Comparison of ENCODE assay signal across 13 cellular contexts in genomic region chr19:40282920-40283319, GRCh38. TPM values are rescaled to one million over a fixed set of nuclear protein-coding genes. Genes with fewer than 3 reads are reported as not detected.
A peak's percentile ranks its signal among the peaks of the same experiment; 100 is the strongest.
DNase-seq lines count a peak whose midpoint lies in the region; ATAC-seq, FAIRE-seq and TF ChIP-seq lines count a peak whose summit lies in the region.
"Had no signal": no experiment of that assay in that cellular context is flagged by ENCODE, and none has a peak within 500 bp of the region (broad histone marks: within the 10 kb centered on the region; RNA-seq: fewer than 3 reads in every experiment).

No MANE protein-coding gene starts in this region.

- no TSS peak for BruUV-seq in K562 (replicated peaks; lab: Mats Ljungman, UMichigan)

- DNase-seq in AG09309 (ENCODE audit: low read depth), result peak; percentile 60
- DNase-seq in HCEC 1CT, result peak; percentile 9
- no peak for DNase-seq in K562 (ENCODE audit: extremely low read depth in 1 of 4, low spot score in 3 of 4)
- DNase-seq in tibial nerve (ENCODE audit: low spot score in 2 of 2), result no peak
- no peak for DNase-seq in dermis blood vessel endothelial cell
- DNase-seq in H54 (ENCODE audit: insufficient read length, low spot score), result no peak
- no peak for DNase-seq in NCI-H2081 (lab: John Stamatoyannopoulos, UW)
- DNase-seq: GDM1 had no signal

- intact Hi-C loops in K562 (cut with micrococcal nuclease), result no loop called here

- H3K4me3 Mint-ChIP-seq in nephron, result peak overlapping the region; percentile 90 to 98 (median 92)

- TF ChIP-seq POLR2A in K562 (conservative IDR thresholded peaks at IDR 0.05) (no peak), tibial nerve (IDR thresholded peaks at IDR 0.05) (no peak), H54 (IDR thresholded peaks at IDR 0.05; ENCODE audit: low read depth, low read length) (no peak)

- peaks cover 68% of the 10 kb centered on the region for H3K4me1 Mint-ChIP-seq in nephron

- ATAC-seq in K562, result no peak
- ATAC-seq: activated CD4-positive, CD25-positive, alpha-beta regulatory T cell treated with anti-CD3 and anti-CD28 coated beads, Interleukin-2, amount 50 U/mL, for 24 hours; left lung had no signal

- no peak overlapping the region for H2AFZ ChIP-seq in K562 (ENCODE audit: low read depth, low read length)

- H3K4me2 ChIP-seq in K562 (ENCODE audit: insufficient read depth, low read length), result peak overlapping the region; percentile 99

- TF ChIP-seq EP300 in K562 (IDR thresholded peaks at IDR 0.05; ENCODE audit: low read length), result no peak
- TF ChIP-seq EP300 in tibial nerve (IDR thresholded peaks at IDR 0.05), result no peak

- WGBS in K562 (ENCODE audit: insufficient coverage, low coverage, missing lambda C conversion rate), result 78% methylated on average over 4 of the region's 4 CpGs
- WGBS in tibial nerve, 2 donors, result 66 to 76% methylated on average over 4 of the region's 4 CpGs

- peaks cover 49 to 54% of the 10 kb centered on the region in 2 experiments for H3K4me1 ChIP-seq in K562 (replicated peaks in 1 of 2; ENCODE audit: control insufficient read depth in 2 of 2, insufficient read depth in 2 of 2, low read length in 2 of 2)
- peaks cover 0 to 70% (median 63%) of the 10 kb centered on the region in 4 donors for H3K4me1 ChIP-seq in tibial nerve

- H3K27ac Mint-ChIP-seq in nephron, result peak overlapping the region; percentile 99

- no peak overlapping the region for H3K4me3 ChIP-seq in AG09309 (ENCODE audit: control insufficient read depth, low read depth, low read length)
- H3K4me3 ChIP-seq in K562, result peak overlapping the region; percentile 83
- H3K4me3 ChIP-seq in tibial nerve, result no peak overlapping the region

- no peak for TF ChIP-seq CTCF in AG09309 (IDR thresholded peaks at IDR 0.05; ENCODE audit: control insufficient read depth, insufficient read depth, low read depth, low read length, missing control alignments)
- TF ChIP-seq CTCF in K562 (IDR thresholded peaks at IDR 0.05 in 2 of 3, conservative IDR thresholded peaks at IDR 0.05 in 1 of 3; ENCODE audit: insufficient read depth in 2 of 3, low read depth in 1 of 3, low read length in 3 of 3), result no peak
- no peak for TF ChIP-seq CTCF in nephron (IDR thresholded peaks at IDR 0.05; ENCODE audit: unreplicated experiment in 3 of 3)
- no peak for TF ChIP-seq CTCF in tibial nerve (IDR thresholded peaks at IDR 0.05)

- H3K27me3 ChIP-seq in K562 (ENCODE audit: control insufficient read depth in 2 of 2, insufficient read depth in 2 of 2, low read length in 2 of 2) (no peaks in the 10 kb centered on the region), tibial nerve (no peaks in the 10 kb centered on the region)
- H3K27me3 ChIP-seq: left lung had no signal

- H3K27ac ChIP-seq in K562 (ENCODE audit: extremely low read depth, low read depth, low read length), result peak overlapping the region; percentile 94
- peak overlapping the region in 2 of 4 donors; percentile 95 to 99 for H3K27ac ChIP-seq in tibial nerve
- H3K27ac ChIP-seq: HL-60 had no signal

- H3K9me3 ChIP-seq in K562 (replicated peaks; ENCODE audit: control insufficient read depth, insufficient read depth, low read depth, low read length) (no peaks in the 10 kb centered on the region), tibial nerve (no peaks in the 10 kb centered on the region)
- H3K9me3 ChIP-seq: left lung had no signal

- no peaks in the 10 kb centered on the region for H3K9me3 Mint-ChIP-seq in nephron
- H3K9me3 Mint-ChIP-seq: dendritic cell treated with granulocyte-macrophage colony-stimulating factor and Interleukin-4, amounts not matched to agents 40 ng/mL and 50 ng/mL, for 4 days had no signal

- H3K27me3 Mint-ChIP-seq in nephron (ENCODE audit: low read depth), result no peaks in the 10 kb centered on the region
- H3K27me3 Mint-ChIP-seq: dendritic cell treated with granulocyte-macrophage colony-stimulating factor and Interleukin-4, amounts not matched to agents 40 ng/mL and 50 ng/mL, for 4 days had no signal

- no peaks in the 10 kb centered on the region; the same call in 1 of the 2 replicates for H4K20me1 ChIP-seq in K562 (replicated peaks; ENCODE audit: control insufficient read depth, insufficient read depth, low read length)

- in situ Hi-C loops in K562 (cut with MboI), result no loop called here

- H3K79me2 ChIP-seq in K562 (ENCODE audit: control insufficient read depth, insufficient read depth, low read length), result peaks cover 72% of the 10 kb centered on the region

- no peak for TF ChIP-seq RAD21 in K562 (CRISPR knock-in tag; conservative IDR thresholded peaks at IDR 0.05 in 1 of 2, IDR thresholded peaks at IDR 0.05 in 1 of 2)

- peak overlapping the region; percentile 91 to 94; a peak in 3 of 4 replicates for H3K9ac ChIP-seq in K562 (ENCODE audit: insufficient read depth in 1 of 2, low read depth in 2 of 2, low read length in 2 of 2)

- CTCF ChIA-PET in K562 (lab: Yijun Ruan, JAX; ENCODE audit: low intra/inter-chr PET ratio), result no interaction called here

- H3K9me1 ChIP-seq in K562 (ENCODE audit: control insufficient read depth, insufficient read depth, low read length), result peaks cover 5% of the 10 kb centered on the region

- H3K36me3 Mint-ChIP-seq in nephron (ENCODE audit: low read depth), result no peaks in the 10 kb centered on the region

- H3K36me3 ChIP-seq in K562 (ENCODE audit: control insufficient read depth, insufficient read depth, low read length) (peaks cover 47% of the 10 kb centered on the region), tibial nerve (no peaks in the 10 kb centered on the region)
- H3K36me3 ChIP-seq: left lung had no signal

- FAIRE-seq in K562 (lab: Jason Lieb, UNC) (no peak), H54 (lab: Jason Lieb, UNC) (no peak)

- POLR2A ChIA-PET in K562 (lab: Yijun Ruan, JAX), result interaction anchor here (2.7 to 5.1 kb wide), 2 partner anchors 9 to 13 kb away, joined by 14 to 19 read pairs; no protein-coding TSS in a partner anchor

TF ChIP-seq in K562, 482 proteins besides CTCF, POLR2A, EP300 and RAD21:
- no peak for TF ChIP-seq CLOCK (CRISPR knock-in tag; IDR thresholded peaks at IDR 0.05; ENCODE audit: borderline replicate concordance)

RNA-seq across cellular contexts. Expression of gene AKT2, which starts 2.2 kb away (rescaled TPM):
- total RNA-seq in K562 (2011; cell fraction: chromatin; rRNA removed; ENCODE audit: low replicate concordance), result 290 and 653 TPM in 2 replicates
- 340 and 358 TPM in 2 replicates for total RNA-seq in K562 (2011; cell fraction: nucleolus; rRNA removed)
- total RNA-seq in K562 (2011; cell fraction: nucleoplasm; rRNA removed), result 338 and 343 TPM in 2 replicates
- 61.1 and 83.7 TPM in 2 replicates for total RNA-seq in K562 (2014; rRNA removed)
- 44.7 and 55.7 TPM in 2 replicates for total RNA-seq in K562 (2014; rRNA removed; fragmentation: Illumina TruSeq; extraction: Trizol)
- 67.4 and 67.7 TPM in 2 replicates for total RNA-seq in K562 (2015; rRNA removed; fragmentation: Illumina TruSeq; extraction: Trizol)
- total RNA-seq in K562 (2021), result 120 and 127 TPM in 2 replicates
- polyA plus RNA-seq in K562 (2011; rRNA removed), result 90.8 and 133 TPM in 2 replicates
- 112 and 119 TPM in 2 replicates for polyA plus RNA-seq in K562 (2011; cell fraction: cytosol; rRNA removed)
- 493 and 545 TPM in 2 replicates for polyA plus RNA-seq in K562 (2011; cell fraction: nucleus; rRNA removed)
- 76.0 and 79.7 TPM in 2 replicates for polyA plus RNA-seq in K562 (2012)
- 108 and 132 TPM in 2 replicates for polyA plus RNA-seq in K562 (2014; fragmentation: Illumina TruSeq; extraction: Trizol)
- polyA plus RNA-seq in K562 (2014; fragmentation: Nextera tagmentation; extraction: Ambion mirVana), result 1 to 10 TPM; 1.1 TPM
- 85.4 and 108 TPM in 2 replicates for polyA plus RNA-seq in K562 (2014; rRNA removed)
- polyA minus RNA-seq in K562 (2011; rRNA and poly(A)+ RNA removed), result 47.0 and 54.6 TPM in 2 replicates
- 48.0 and 50.7 TPM in 2 replicates for polyA minus RNA-seq in K562 (2011; cell fraction: cytosol; rRNA and poly(A)+ RNA removed)
- 66.6 and 101 TPM in 2 replicates for polyA minus RNA-seq in K562 (2011; cell fraction: nucleus; rRNA and poly(A)+ RNA removed)
- 100 to 1,000 TPM in 3 of 4 donors, 10 to 100 TPM in 1; 93.3 to 161 (median 121) TPM for total RNA-seq in tibial nerve
- total RNA-seq in dermis blood vessel endothelial cell, result 37.3 and 45.8 TPM in 2 replicates

RNA-seq across cellular contexts. Expression of gene CCNP, which starts 56.4 kb away (rescaled TPM):
- total RNA-seq in K562 (2011; cell fraction: chromatin; rRNA removed; ENCODE audit: low replicate concordance), result 0.21 TPM in 1 of 2 replicates, not detected in the other
- not detected in 2 replicates for total RNA-seq in K562 (2011; cell fraction: nucleolus; rRNA removed)
- total RNA-seq in K562 (2011; cell fraction: nucleoplasm; rRNA removed), result not detected in 2 replicates
- total RNA-seq in K562 (2014; rRNA removed) (0.08 TPM in 1 of 2 replicates, not detected in the other), K562 (2014; rRNA removed; fragmentation: Illumina TruSeq; extraction: Trizol) (not detected in 2 replicates), K562 (2015; rRNA removed; fragmentation: Illumina TruSeq; extraction: Trizol) (not detected in 2 replicates), K562 (2021) (not detected in 2 replicates), tibial nerve (1 to 10 TPM in 1 of 4 donors, not detected in 3; 2.7 TPM), dermis blood vessel endothelial cell (0.09 and 0.34 TPM in 2 replicates)
- polyA plus RNA-seq in K562 (2011; rRNA removed) (0.04 TPM in 1 of 2 replicates, not detected in the other), K562 (2014; fragmentation: Illumina TruSeq; extraction: Trizol) (not detected in 2 replicates), K562 (2014; fragmentation: Nextera tagmentation; extraction: Ambion mirVana) (not detected), K562 (2014; rRNA removed) (0.19 and 0.32 TPM in 2 replicates)
- 0.03 and 0.21 TPM in 2 replicates for polyA plus RNA-seq in K562 (2011; cell fraction: cytosol; rRNA removed)
- 0.09 and 0.24 TPM in 2 replicates for polyA plus RNA-seq in K562 (2011; cell fraction: nucleus; rRNA removed)
- 0.14 TPM in 1 of 2 replicates, not detected in the other for polyA plus RNA-seq in K562 (2012)
- not detected in 2 replicates for polyA minus RNA-seq in K562 (2011; rRNA and poly(A)+ RNA removed)
- polyA minus RNA-seq in K562 (2011; cell fraction: cytosol; rRNA and poly(A)+ RNA removed), result not detected in 2 replicates
- not detected in 2 replicates for polyA minus RNA-seq in K562 (2011; cell fraction: nucleus; rRNA and poly(A)+ RNA removed)

Comparison
In these comparisons a context has a peak if more than half of its experiments do, and no peak if none do; other contexts are left out.
1. DNase-seq: peak in AG09309 (single experiment) and HCEC 1CT (single experiment); none in K562 (0 of 4), tibial nerve (0 of 2), dermis blood vessel endothelial cell (single experiment), H54 (single experiment) and NCI-H2081 (0 of 2).